Comparison of ENCODE assay signal across 9 cellular contexts in genomic region chr10:61606971-61607907, GRCh38. TPM values are rescaled to one million over a fixed set of nuclear protein-coding genes. Genes with fewer than 3 reads are reported as not detected.
DNase-seq lines count a peak whose midpoint lies in the region; ATAC-seq, FAIRE-seq and TF ChIP-seq lines count a peak whose summit lies in the region.
"Had no signal": no experiment of that assay in that cellular context is flagged by ENCODE, and none has a peak within 500 bp of the region (broad histone marks: within the 10 kb centered on the region; RNA-seq: fewer than 3 reads in every experiment).

No MANE protein-coding gene starts in this region.

- H3K36me3 ChIP-seq in WERI-Rb-1 = no peaks in the 10 kb centered on the region
- no peaks in the 10 kb centered on the region for H3K36me3 ChIP-seq in left lung

- no peaks in the 10 kb centered on the region for H3K36me3 Mint-ChIP-seq in T-helper 2 cell treated with Interferon-gamma antibody and Interleukin-4, amounts not matched to agents 5 μg/mL and 100 μg/mL, for 36 hours (ENCODE audit: low read depth)
- H3K36me3 Mint-ChIP-seq in activated CD4-positive, alpha-beta T cell treated with anti-CD3 and anti-CD28 coated beads for 36 hours (ENCODE audit: low read depth) = no peaks in the 10 kb centered on the region

- ATAC-seq in HG02678 (IDR thresholded peaks at IDR 0.05; ENCODE audit: unreplicated experiment) (peak; percentile 61), left lung (no peak), left colon (no peak)
- no peak for ATAC-seq in activated CD4-positive, alpha-beta T cell treated with anti-CD3 and anti-CD28 coated beads for 36 hours

- no peak overlapping the region for H3K4me3 Mint-ChIP-seq in T-helper 2 cell treated with Interferon-gamma antibody and Interleukin-4, amounts not matched to agents 5 μg/mL and 100 μg/mL, for 36 hours
- H3K4me3 Mint-ChIP-seq in activated CD4-positive, alpha-beta T cell treated with anti-CD3 and anti-CD28 coated beads for 36 hours = no peak overlapping the region

- H3K27me3 ChIP-seq in WERI-Rb-1 (ENCODE audit: insufficient read depth, low read depth, severe bottlenecking) (no peaks in the 10 kb centered on the region), left lung (no peaks in the 10 kb centered on the region)

- H3K4me3 ChIP-seq in WERI-Rb-1 (ENCODE audit: low read depth, low read length) (no peak overlapping the region), left lung (no peak overlapping the region)

- H3K9me3 Mint-ChIP-seq in T-helper 2 cell treated with Interferon-gamma antibody and Interleukin-4, amounts not matched to agents 5 μg/mL and 100 μg/mL, for 36 hours = no peaks in the 10 kb centered on the region
- no peaks in the 10 kb centered on the region for H3K9me3 Mint-ChIP-seq in activated CD4-positive, alpha-beta T cell treated with anti-CD3 and anti-CD28 coated beads for 36 hours (ENCODE audit: low read depth)

- no peaks in the 10 kb centered on the region for H3K4me1 Mint-ChIP-seq in T-helper 2 cell treated with Interferon-gamma antibody and Interleukin-4, amounts not matched to agents 5 μg/mL and 100 μg/mL, for 36 hours (ENCODE audit: low read depth)
- no peaks in the 10 kb centered on the region for H3K4me1 Mint-ChIP-seq in activated CD4-positive, alpha-beta T cell treated with anti-CD3 and anti-CD28 coated beads for 36 hours

- POLR2A ChIA-PET in activated CD4-positive, alpha-beta T cell treated with anti-CD3 and anti-CD28 coated beads for 36 hours (lab: Charles Lee) = no interaction called here

- H3K9me3 ChIP-seq in WERI-Rb-1 (ENCODE audit: severe bottlenecking) = no peaks in the 10 kb centered on the region
- no peaks in the 10 kb centered on the region for H3K9me3 ChIP-seq in left lung

- H3K27ac Mint-ChIP-seq in T-helper 2 cell treated with Interferon-gamma antibody and Interleukin-4, amounts not matched to agents 5 μg/mL and 100 μg/mL, for 36 hours = no peak overlapping the region
- H3K27ac Mint-ChIP-seq in activated CD4-positive, alpha-beta T cell treated with anti-CD3 and anti-CD28 coated beads for 36 hours = no peak overlapping the region

- DNase-seq in D721Med (ENCODE audit: insufficient read length, low spot score) (no peak), WERI-Rb-1 (no peak), left lung (no peak), left colon (no peak), frontal cortex (ENCODE audit: low spot score in 2 of 2) (no peak)
- no peak for DNase-seq in T-helper 2 cell treated with Interferon-gamma antibody and Interleukin-4, amounts not matched to agents 5 μg/mL and 100 μg/mL, for 36 hours (ENCODE audit: low spot score)
- DNase-seq in activated CD4-positive, alpha-beta T cell treated with anti-CD3 and anti-CD28 coated beads for 36 hours = no peak
- DNase-seq: retina had no signal

- no peak overlapping the region for H3K27ac ChIP-seq in WERI-Rb-1
- no peak overlapping the region for H3K27ac ChIP-seq in left lung

- TF ChIP-seq CTCF in D721Med (IDR thresholded peaks at IDR 0.05; ENCODE audit: insufficient read depth, missing control alignments) (peak; percentile 43), WERI-Rb-1 (IDR thresholded peaks at IDR 0.05; ENCODE audit: low read depth, low read length) (peak; percentile 34), left lung (IDR thresholded peaks at IDR 0.05) (peak; percentile 16 to 31)

- FAIRE-seq in D721Med (lab: Jason Lieb, UNC) (no peak), frontal cortex (lab: Jason Lieb, UNC) (no peak)

- CTCF ChIA-PET in activated CD4-positive, alpha-beta T cell treated with anti-CD3 and anti-CD28 coated beads for 36 hours (lab: Charles Lee) = interaction anchor here (0.7 to 2.3 kb wide), 7 partner anchors 9 to 275 kb away, joined by 3 to 6 read pairs (median 3); no protein-coding TSS in a partner anchor

- no peaks in the 10 kb centered on the region for H3K4me1 ChIP-seq in left lung

- peaks cover 3% of the 10 kb centered on the region for H3K27me3 Mint-ChIP-seq in T-helper 2 cell treated with Interferon-gamma antibody and Interleukin-4, amounts not matched to agents 5 μg/mL and 100 μg/mL, for 36 hours (ENCODE audit: low read depth)
- H3K27me3 Mint-ChIP-seq in activated CD4-positive, alpha-beta T cell treated with anti-CD3 and anti-CD28 coated beads for 36 hours = peaks cover 6% of the 10 kb centered on the region

- intact Hi-C loops in left lung (cut with DNase I) = no loop called here
- intact Hi-C loops in activated CD4-positive, alpha-beta T cell treated with anti-CD3 and anti-CD28 coated beads for 36 hours (cut with DNase I, micrococcal nuclease) = no loop called here
- intact Hi-C loops in left colon (cut with DNase I, micrococcal nuclease) = no loop called here

RNA-seq across cellular contexts. Expression of gene CABCOCO1, which starts 55.5 kb away (rescaled TPM):
- 1 to 10 TPM in 1 of 2 donors, not detected in 1; 3.4 TPM for total RNA-seq in left lung
- total RNA-seq in activated CD4-positive, alpha-beta T cell treated with anti-CD3 and anti-CD28 coated beads for 36 hours = not detected
- not detected for total RNA-seq in left colon
- total RNA-seq in frontal cortex = 4.9 TPM
